8 cellular contexts compared by ENCODE assay signal in genomic region chr1:161133220-161133740, GRCh38. TPM values are rescaled to one million over a fixed set of nuclear protein-coding genes. Genes with fewer than 3 reads are reported as not detected.
DNase-seq lines count a peak whose midpoint lies in the region; ATAC-seq and TF ChIP-seq lines count a peak whose summit lies in the region.

No MANE protein-coding gene starts in this region.

- intact Hi-C loops in posterior vena cava (cut with DNase I), result no loop called here

- TF ChIP-seq CTCF in fibroblast of the aortic adventitia (IDR thresholded peaks at IDR 0.05; ENCODE audit: insufficient read depth, low read length), result no peak
- TF ChIP-seq CTCF in mesothelial cell of epicardium (IDR thresholded peaks at IDR 0.05; ENCODE audit: unreplicated experiment), result no peak

- no peaks in the 10 kb centered on the region for H3K9me3 ChIP-seq in NT2/D1 (ENCODE audit: insufficient read depth, low read length)

- DNase-seq in NT2/D1 (ENCODE audit: low read depth, low spot score), result no peak
- DNase-seq in fibroblast of the aortic adventitia (ENCODE audit: low read depth), result no peak
- no peak for DNase-seq in NCI-H1436 treated with DMSO at 0.1 percent for 48 hours (lab: John Stamatoyannopoulos, UW)
- no peak for DNase-seq in iPS-NIHi7 (ENCODE audit: extremely low spot score)
- no peak for DNase-seq in mesothelial cell of epicardium (ENCODE audit: low spot score in 2 of 2, unreplicated experiment in 2 of 2)
- no peak for DNase-seq in posterior vena cava (ENCODE audit: low spot score)

- H3K4me3 Mint-ChIP-seq in stimulated activated memory B cell treated with anti-CD40 and anti-IgM and Interleukin-4, amounts not matched to agents 10 μg/mL and 1 μg/mL and 100 μg/mL, for 72 hours, result no peak overlapping the region
- H3K4me3 Mint-ChIP-seq in mesothelial cell of epicardium, result no peak overlapping the region

- H3K4me3 ChIP-seq in NT2/D1 (ENCODE audit: insufficient read length, low read depth), result peak overlapping the region; percentile 77
- peak overlapping the region; percentile 99 for H3K4me3 ChIP-seq in fibroblast of the aortic adventitia (ENCODE audit: low read depth, low read length)

- H3K4me1 ChIP-seq in NT2/D1 (ENCODE audit: insufficient read depth, insufficient read length), result no peaks in the 10 kb centered on the region

- H3K27ac Mint-ChIP-seq in stimulated activated memory B cell treated with anti-CD40 and anti-IgM and Interleukin-4, amounts not matched to agents 10 μg/mL and 1 μg/mL and 100 μg/mL, for 72 hours, result no peak overlapping the region
- H3K27ac Mint-ChIP-seq in mesothelial cell of epicardium, result no peak overlapping the region

- H3K9me3 Mint-ChIP-seq in stimulated activated memory B cell treated with anti-CD40 and anti-IgM and Interleukin-4, amounts not matched to agents 10 μg/mL and 1 μg/mL and 100 μg/mL, for 72 hours, result no peaks in the 10 kb centered on the region
- H3K9me3 Mint-ChIP-seq in mesothelial cell of epicardium, result no peaks in the 10 kb centered on the region

- no peaks in the 10 kb centered on the region for H3K27me3 ChIP-seq in NT2/D1 (ENCODE audit: insufficient read depth, insufficient read length)

- peaks cover 62% of the 10 kb centered on the region for H3K36me3 ChIP-seq in NT2/D1 (ENCODE audit: insufficient read depth, insufficient read length, low read length)

- no peaks in the 10 kb centered on the region for H3K27me3 Mint-ChIP-seq in stimulated activated memory B cell treated with anti-CD40 and anti-IgM and Interleukin-4, amounts not matched to agents 10 μg/mL and 1 μg/mL and 100 μg/mL, for 72 hours
- no peaks in the 10 kb centered on the region for H3K27me3 Mint-ChIP-seq in mesothelial cell of epicardium (ENCODE audit: low read depth)

- peak overlapping the region; percentile 92 for H3K9ac ChIP-seq in NT2/D1 (ENCODE audit: insufficient read length, low read depth)

- ATAC-seq in GM21576 (IDR thresholded peaks at IDR 0.05; ENCODE audit: unreplicated experiment), result peak; percentile 3
- ATAC-seq in stimulated activated memory B cell treated with anti-CD40 and anti-IgM and Interleukin-4, amounts not matched to agents 10 μg/mL and 1 μg/mL and 100 μg/mL, for 72 hours, result peak; percentile 5

- H3K36me3 Mint-ChIP-seq in stimulated activated memory B cell treated with anti-CD40 and anti-IgM and Interleukin-4, amounts not matched to agents 10 μg/mL and 1 μg/mL and 100 μg/mL, for 72 hours, result peaks cover 6% of the 10 kb centered on the region
- H3K36me3 Mint-ChIP-seq in mesothelial cell of epicardium, result peaks cover 9% of the 10 kb centered on the region

- peaks cover 36% of the 10 kb centered on the region for H3K4me1 Mint-ChIP-seq in stimulated activated memory B cell treated with anti-CD40 and anti-IgM and Interleukin-4, amounts not matched to agents 10 μg/mL and 1 μg/mL and 100 μg/mL, for 72 hours
- peaks cover 37% of the 10 kb centered on the region for H3K4me1 Mint-ChIP-seq in mesothelial cell of epicardium

RNA-seq across cellular contexts. Expression of gene DEDD, which starts 0.8 kb away (rescaled TPM):
- total RNA-seq in fibroblast of the aortic adventitia (ENCODE audit: low replicate concordance) (7.8 and 25.8 TPM in 2 replicates), mesothelial cell of epicardium (43.7 to 45.0 TPM (median 44.4 TPM) in 3 replicates), posterior vena cava (10 to 100 TPM; 32.1 to 35.8 TPM)

RNA-seq across cellular contexts. Expression of gene NIT1, which starts 15.4 kb away (rescaled TPM):
- total RNA-seq in fibroblast of the aortic adventitia (ENCODE audit: low replicate concordance) (13.3 and 18.3 TPM in 2 replicates), mesothelial cell of epicardium (35.3 to 37.7 TPM (median 35.9 TPM) in 3 replicates), posterior vena cava (10 to 100 TPM; 23.7 to 29.6 TPM)

RNA-seq across cellular contexts. Expression of gene PFDN2, which starts 15.4 kb away (rescaled TPM):
- 39.9 and 50.2 TPM in 2 replicates for total RNA-seq in fibroblast of the aortic adventitia (ENCODE audit: low replicate concordance)
- total RNA-seq in mesothelial cell of epicardium, result 49.7 to 53.2 TPM (median 50.8 TPM) in 3 replicates
- total RNA-seq in posterior vena cava, result 10 to 100 TPM; 35.8 to 43.6 TPM

RNA-seq across cellular contexts. Expression of gene UFC1, which starts 20.5 kb away (rescaled TPM):
- total RNA-seq in fibroblast of the aortic adventitia (ENCODE audit: low replicate concordance) (65.3 and 111 TPM in 2 replicates), mesothelial cell of epicardium (86.2 to 90.2 TPM (median 88.7 TPM) in 3 replicates), posterior vena cava (10 to 100 TPM; 54.8 to 63.0 TPM)

RNA-seq across cellular contexts. Expression of gene USP21, which starts 26.0 kb away (rescaled TPM):
- 6.1 and 11.6 TPM in 2 replicates for total RNA-seq in fibroblast of the aortic adventitia (ENCODE audit: low replicate concordance)
- 42.6 to 48.4 TPM (median 47.4 TPM) in 3 replicates for total RNA-seq in mesothelial cell of epicardium
- 10 to 100 TPM; 12.9 to 20.8 TPM for total RNA-seq in posterior vena cava
